ENCODE assay signal across 23 cellular contexts in genomic region chr2:160453111-160453820, GRCh38.
"Had no signal": no experiment of that assay in that cellular context is flagged by ENCODE, and none has a peak within 500 bp of the region (broad histone marks: within the 10 kb centered on the region; RNA-seq: fewer than 3 reads in every experiment).

No MANE protein-coding gene starts in this region.

- H2AFZ ChIP-seq: hepatocyte had no signal

- DNase-seq: effector CD4-positive, alpha-beta T cell; endodermal cell; esophagus squamous epithelium; foreskin melanocyte; head of caudate nucleus; kidney; left cardiac atrium; left ventricle myocardium superior; naive thymus-derived CD4-positive, alpha-beta T cell; nephron progenitor cell; psoas muscle; retina; sigmoid colon; stimulated activated CD4-positive, alpha-beta T cell treated with anti-CD3 and anti-CD28 coated beads, Interleukin-2, amount 100 ng/mL, for 24 hours; stimulated activated CD4-positive, alpha-beta T cell treated with anti-CD3 and anti-CD28 coated beads, Interleukin-4, amount 100 ng/mL, for 4 hours; stimulated activated naive B cell treated with anti-CD40 and anti-IgM and Interleukin-4, amounts not matched to agents 10 μg/mL and 1 μg/mL and 100 μg/mL, for 72 hours; stimulated activated naive CD8-positive, alpha-beta T cell treated with anti-CD3 and anti-CD28 coated beads, Interleukin-15, amount 100 ng/mL, for 72 hours; testis had no signal

- H3K27ac ChIP-seq: epithelial cell of prostate, esophagus squamous epithelium, hepatocyte, psoas muscle, testis, tibial nerve had no signal

- FAIRE-seq: kidney had no signal

- H3K36me3 ChIP-seq: esophagus squamous epithelium, sigmoid colon, tibial nerve had no signal

- H3K27me3 ChIP-seq: esophagus squamous epithelium, hepatocyte, sigmoid colon, testis, tibial nerve had no signal

- ATAC-seq: left cardiac atrium; left ventricle myocardium superior; psoas muscle; stimulated activated naive B cell treated with anti-CD40 and anti-IgM and Interleukin-4, amounts not matched to agents 10 μg/mL and 1 μg/mL and 100 μg/mL, for 72 hours; stimulated activated naive CD8-positive, alpha-beta T cell treated with anti-CD3 and anti-CD28 coated beads, Interleukin-15, amount 100 ng/mL, for 72 hours had no signal

- H3K4me2 ChIP-seq: hepatocyte had no signal

- H3K9me3 ChIP-seq: esophagus squamous epithelium, psoas muscle, sigmoid colon, testis, tibial nerve had no signal

- H3K4me3 ChIP-seq: esophagus squamous epithelium, hepatocyte, lung, psoas muscle, sigmoid colon, skin epidermis, testis, tibial nerve had no signal
